In the genomic region with DNA sequence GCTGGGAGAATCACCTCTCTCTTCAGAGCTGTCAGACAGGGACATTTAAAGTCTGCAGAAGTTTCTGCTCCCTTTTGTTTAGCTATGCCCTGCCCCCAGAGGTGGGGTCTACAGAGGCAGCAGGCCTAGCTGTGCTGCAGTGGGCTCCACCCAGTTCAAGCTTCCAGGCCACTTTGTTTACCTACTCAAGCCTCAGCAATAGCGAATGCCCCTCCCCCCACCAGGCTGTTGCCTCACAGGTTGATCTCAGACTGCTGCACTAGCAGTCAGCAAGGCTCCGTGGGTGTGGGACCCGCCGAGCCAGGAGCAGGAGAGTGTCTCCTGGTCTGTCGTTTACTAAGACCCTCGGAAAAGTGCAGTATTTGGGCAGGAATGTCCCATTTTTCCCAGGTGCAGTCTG, we compare ENCODE assay signal across 21 cellular contexts. TPM values are rescaled to one million over a fixed set of nuclear protein-coding genes. Genes with fewer than 3 reads are reported as not detected.
"Had no signal": no experiment of that assay in that cellular context is flagged by ENCODE, and none has a peak within 500 bp of the region (broad histone marks: within the 10 kb centered on the region; RNA-seq: fewer than 3 reads in every experiment).

No MANE protein-coding gene starts in this region.

RNA-seq across cellular contexts. Expression of a gene that starts 2.1 kb away (rescaled TPM):
- total RNA-seq: activated B cell treated with CpG ODN at 0.5 μM for 24 hours; activated CD8-positive, alpha-beta T cell treated with anti-CD3 and anti-CD28 coated beads for 36 hours; activated T-cell treated with anti-CD3 and anti-CD28 coated beads, Interleukin-2, amount 50 U/mL, for 4 hours; activated T-helper 17 cell treated with anti-CD3 and anti-CD28 coated beads, Interleukin-2, amount 50 U/mL, for 72 hours; astrocyte; cardiac septum; cerebellum; endothelial cell of umbilical vein; fibroblast of lung; fibroblast of villous mesenchyme; gastroesophageal sphincter; kidney epithelial cell; lung microvascular endothelial cell; mucosa of gallbladder; prostate gland; sigmoid colon had no signal
- polyA plus RNA-seq: endothelial cell of umbilical vein, esophagus, fibroblast of lung, immature natural killer cell, pancreas, sigmoid colon, small intestine, thymus had no signal

RNA-seq across cellular contexts. Expression of a gene that starts 35.9 kb away (rescaled TPM):
- total RNA-seq: activated B cell treated with CpG ODN at 0.5 μM for 24 hours; activated CD8-positive, alpha-beta T cell treated with anti-CD3 and anti-CD28 coated beads for 36 hours; activated T-cell treated with anti-CD3 and anti-CD28 coated beads, Interleukin-2, amount 50 U/mL, for 4 hours; activated T-helper 17 cell treated with anti-CD3 and anti-CD28 coated beads, Interleukin-2, amount 50 U/mL, for 72 hours; astrocyte; cardiac septum; cerebellum; endothelial cell of umbilical vein; fibroblast of lung; fibroblast of villous mesenchyme; gastroesophageal sphincter; kidney epithelial cell; lung microvascular endothelial cell; mucosa of gallbladder; prostate gland; sigmoid colon had no signal
- polyA plus RNA-seq: endothelial cell of umbilical vein, esophagus, fibroblast of lung, immature natural killer cell, pancreas, sigmoid colon, small intestine, thymus had no signal

RNA-seq across cellular contexts. Expression of a gene that starts 53.6 kb away (rescaled TPM):
- total RNA-seq: activated B cell treated with CpG ODN at 0.5 μM for 24 hours; activated CD8-positive, alpha-beta T cell treated with anti-CD3 and anti-CD28 coated beads for 36 hours; activated T-cell treated with anti-CD3 and anti-CD28 coated beads, Interleukin-2, amount 50 U/mL, for 4 hours; activated T-helper 17 cell treated with anti-CD3 and anti-CD28 coated beads, Interleukin-2, amount 50 U/mL, for 72 hours; astrocyte; cardiac septum; cerebellum; endothelial cell of umbilical vein; fibroblast of lung; fibroblast of villous mesenchyme; gastroesophageal sphincter; kidney epithelial cell; lung microvascular endothelial cell; mucosa of gallbladder; prostate gland; sigmoid colon had no signal
- polyA plus RNA-seq: endothelial cell of umbilical vein, esophagus, immature natural killer cell, pancreas, sigmoid colon, small intestine had no signal
